In the genomic region with DNA sequence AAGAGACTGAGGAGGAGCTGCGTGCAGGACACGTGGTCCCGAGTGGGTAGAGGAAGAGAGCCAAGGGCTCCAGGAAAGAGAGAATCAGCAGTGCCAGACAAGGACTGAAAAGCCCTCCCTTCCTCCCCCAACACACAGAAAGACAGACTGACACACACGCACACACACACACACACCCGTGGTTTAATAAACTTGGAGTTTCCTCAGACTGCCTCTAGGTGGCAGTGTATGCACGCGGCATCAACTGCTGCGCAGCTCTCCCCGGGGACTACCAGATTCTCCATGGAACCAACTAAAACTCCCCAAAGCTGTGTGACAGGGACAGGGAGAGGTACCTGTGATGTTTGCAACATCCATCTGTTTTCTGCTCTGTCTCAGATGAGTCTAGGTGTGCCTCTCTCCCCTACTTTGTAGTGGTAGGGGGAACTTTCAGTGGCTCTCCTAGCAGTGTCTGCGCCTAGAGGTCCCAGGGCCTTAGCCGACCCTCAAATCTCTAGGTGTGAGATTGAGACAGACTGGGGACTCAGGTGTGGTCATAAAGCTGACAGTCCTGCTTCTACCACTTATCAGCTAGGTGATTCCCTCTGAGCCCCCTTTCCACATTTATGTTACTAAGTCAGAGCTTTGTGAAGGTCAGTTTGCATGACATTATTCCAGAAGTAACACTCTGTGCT, we compare ENCODE assay signal across 1 cellular context.
TF ChIP-seq lines count a peak whose summit lies in the region.

No MANE protein-coding gene starts in this region.

TF ChIP-seq in K562, 482 proteins besides CTCF, POLR2A, EP300 and RAD21 (continued from another document and continues in another):
- TF ChIP-seq ZHX1 (conservative IDR thresholded peaks at IDR 0.05; ENCODE audit: low read length) (no peak; the same call in 1 of the 2 replicates), HLTF (IDR thresholded peaks at IDR 0.05) (0 out of 2 replicates have a peak, but pooled peaks have one; percentile 49), NFYB (IDR thresholded peaks at IDR 0.05; ENCODE audit: extremely low read depth, insufficient read length) (no peak), ZBTB8A (IDR thresholded peaks at IDR 0.05; ENCODE audit: partially characterized antibody) (no peak), CBFA2T2 (conservative IDR thresholded peaks at IDR 0.05) (no peak; the same call in 1 of the 2 replicates), HNRNPUL1 (IDR thresholded peaks at IDR 0.05; ENCODE audit: low read length) (no peak), BCOR (IDR thresholded peaks at IDR 0.05) (peak; percentile 65; the same call in 1 of the 2 replicates), CHD1 (IDR thresholded peaks at IDR 0.05; ENCODE audit: low read length) (no peak), RB1 (IDR thresholded peaks at IDR 0.05; ENCODE audit: low read depth) (peak; percentile 85; the same call in 1 of the 2 replicates), DNMT1 (IDR thresholded peaks at IDR 0.05) (no peak), NFE2 (IDR thresholded peaks at IDR 0.05; ENCODE audit: low read depth) (no peak), BRD4 (IDR thresholded peaks at IDR 0.05) (no peak), ZNF263 (CRISPR knock-in tag; IDR thresholded peaks at IDR 0.05; ENCODE audit: borderline replicate concordance) (peak; percentile 56; the same call in 1 of the 2 replicates), ZNF79 (CRISPR knock-in tag; IDR thresholded peaks at IDR 0.05; ENCODE audit: low read depth) (no peak), KLF1 (tag; IDR thresholded peaks at IDR 0.05) (no peak), ZBTB33 (CRISPR knock-in tag; IDR thresholded peaks at IDR 0.05) (no peak), CEBPB (tag; IDR thresholded peaks at IDR 0.05) (no peak), VEZF1 (CRISPR knock-in tag; IDR thresholded peaks at IDR 0.05) (peak; percentile 88), CCAR2 (IDR thresholded peaks at IDR 0.05; ENCODE audit: low read depth, low read length) (no peak), KLF13 (tag; IDR thresholded peaks at IDR 0.05; ENCODE audit: borderline replicate concordance, low read depth) (peak; percentile 13; the same call in 1 of the 2 replicates), FOXM1 (IDR thresholded peaks at IDR 0.05; ENCODE audit: low read depth) (no peak), FOXM1 (CRISPR knock-in tag; IDR thresholded peaks at IDR 0.05; ENCODE audit: low read depth) (no peak), UBTF (IDR thresholded peaks at IDR 0.05; ENCODE audit: borderline replicate concordance in 1 of 2, low read depth in 2 of 2, low read length in 2 of 2) (no peak), ZNF699 (CRISPR knock-in tag; IDR thresholded peaks at IDR 0.05; ENCODE audit: insufficient replicate concordance) (no peak), RCOR1 (IDR thresholded peaks at IDR 0.05; ENCODE audit: borderline replicate concordance in 1 of 2, low read depth in 2 of 2, low read length in 2 of 2) (no peak), U2AF2 (optimal IDR thresholded peaks at IDR 0.05; ENCODE audit: low read depth, low read length) (no peak), SAFB2 (IDR thresholded peaks at IDR 0.05; ENCODE audit: borderline replicate concordance, low read depth, low read length, severe bottlenecking) (no peak), ZNF124 (CRISPR knock-in tag; IDR thresholded peaks at IDR 0.05) (no peak)
- TF ChIP-seq, protein P1, sequence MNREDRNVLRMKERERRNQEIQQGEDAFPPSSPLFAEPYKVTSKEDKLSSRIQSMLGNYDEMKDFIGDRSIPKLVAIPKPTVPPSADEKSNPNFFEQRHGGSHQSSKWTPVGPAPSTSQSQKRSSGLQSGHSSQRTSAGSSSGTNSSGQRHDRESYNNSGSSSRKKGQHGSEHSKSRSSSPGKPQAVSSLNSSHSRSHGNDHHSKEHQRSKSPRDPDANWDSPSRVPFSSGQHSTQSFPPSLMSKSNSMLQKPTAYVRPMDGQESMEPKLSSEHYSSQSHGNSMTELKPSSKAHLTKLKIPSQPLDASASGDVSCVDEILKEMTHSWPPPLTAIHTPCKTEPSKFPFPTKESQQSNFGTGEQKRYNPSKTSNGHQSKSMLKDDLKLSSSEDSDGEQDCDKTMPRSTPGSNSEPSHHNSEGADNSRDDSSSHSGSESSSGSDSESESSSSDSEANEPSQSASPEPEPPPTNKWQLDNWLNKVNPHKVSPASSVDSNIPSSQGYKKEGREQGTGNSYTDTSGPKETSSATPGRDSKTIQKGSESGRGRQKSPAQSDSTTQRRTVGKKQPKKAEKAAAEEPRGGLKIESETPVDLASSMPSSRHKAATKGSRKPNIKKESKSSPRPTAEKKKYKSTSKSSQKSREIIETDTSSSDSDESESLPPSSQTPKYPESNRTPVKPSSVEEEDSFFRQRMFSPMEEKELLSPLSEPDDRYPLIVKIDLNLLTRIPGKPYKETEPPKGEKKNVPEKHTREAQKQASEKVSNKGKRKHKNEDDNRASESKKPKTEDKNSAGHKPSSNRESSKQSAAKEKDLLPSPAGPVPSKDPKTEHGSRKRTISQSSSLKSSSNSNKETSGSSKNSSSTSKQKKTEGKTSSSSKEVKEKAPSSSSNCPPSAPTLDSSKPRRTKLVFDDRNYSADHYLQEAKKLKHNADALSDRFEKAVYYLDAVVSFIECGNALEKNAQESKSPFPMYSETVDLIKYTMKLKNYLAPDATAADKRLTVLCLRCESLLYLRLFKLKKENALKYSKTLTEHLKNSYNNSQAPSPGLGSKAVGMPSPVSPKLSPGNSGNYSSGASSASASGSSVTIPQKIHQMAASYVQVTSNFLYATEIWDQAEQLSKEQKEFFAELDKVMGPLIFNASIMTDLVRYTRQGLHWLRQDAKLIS (CRISPR knock-in tag; IDR thresholded peaks at IDR 0.05), result no peak
- TF ChIP-seq, protein P2, sequence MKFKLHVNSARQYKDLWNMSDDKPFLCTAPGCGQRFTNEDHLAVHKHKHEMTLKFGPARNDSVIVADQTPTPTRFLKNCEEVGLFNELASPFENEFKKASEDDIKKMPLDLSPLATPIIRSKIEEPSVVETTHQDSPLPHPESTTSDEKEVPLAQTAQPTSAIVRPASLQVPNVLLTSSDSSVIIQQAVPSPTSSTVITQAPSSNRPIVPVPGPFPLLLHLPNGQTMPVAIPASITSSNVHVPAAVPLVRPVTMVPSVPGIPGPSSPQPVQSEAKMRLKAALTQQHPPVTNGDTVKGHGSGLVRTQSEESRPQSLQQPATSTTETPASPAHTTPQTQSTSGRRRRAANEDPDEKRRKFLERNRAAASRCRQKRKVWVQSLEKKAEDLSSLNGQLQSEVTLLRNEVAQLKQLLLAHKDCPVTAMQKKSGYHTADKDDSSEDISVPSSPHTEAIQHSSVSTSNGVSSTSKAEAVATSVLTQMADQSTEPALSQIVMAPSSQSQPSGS (CRISPR knock-in tag; IDR thresholded peaks at IDR 0.05), result no peak
- TF ChIP-seq, protein P3, sequence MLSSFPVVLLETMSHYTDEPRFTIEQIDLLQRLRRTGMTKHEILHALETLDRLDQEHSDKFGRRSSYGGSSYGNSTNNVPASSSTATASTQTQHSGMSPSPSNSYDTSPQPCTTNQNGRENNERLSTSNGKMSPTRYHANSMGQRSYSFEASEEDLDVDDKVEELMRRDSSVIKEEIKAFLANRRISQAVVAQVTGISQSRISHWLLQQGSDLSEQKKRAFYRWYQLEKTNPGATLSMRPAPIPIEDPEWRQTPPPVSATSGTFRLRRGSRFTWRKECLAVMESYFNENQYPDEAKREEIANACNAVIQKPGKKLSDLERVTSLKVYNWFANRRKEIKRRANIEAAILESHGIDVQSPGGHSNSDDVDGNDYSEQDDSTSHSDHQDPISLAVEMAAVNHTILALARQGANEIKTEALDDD (IDR thresholded peaks at IDR 0.05), result no peak
- TF ChIP-seq, protein P4, sequence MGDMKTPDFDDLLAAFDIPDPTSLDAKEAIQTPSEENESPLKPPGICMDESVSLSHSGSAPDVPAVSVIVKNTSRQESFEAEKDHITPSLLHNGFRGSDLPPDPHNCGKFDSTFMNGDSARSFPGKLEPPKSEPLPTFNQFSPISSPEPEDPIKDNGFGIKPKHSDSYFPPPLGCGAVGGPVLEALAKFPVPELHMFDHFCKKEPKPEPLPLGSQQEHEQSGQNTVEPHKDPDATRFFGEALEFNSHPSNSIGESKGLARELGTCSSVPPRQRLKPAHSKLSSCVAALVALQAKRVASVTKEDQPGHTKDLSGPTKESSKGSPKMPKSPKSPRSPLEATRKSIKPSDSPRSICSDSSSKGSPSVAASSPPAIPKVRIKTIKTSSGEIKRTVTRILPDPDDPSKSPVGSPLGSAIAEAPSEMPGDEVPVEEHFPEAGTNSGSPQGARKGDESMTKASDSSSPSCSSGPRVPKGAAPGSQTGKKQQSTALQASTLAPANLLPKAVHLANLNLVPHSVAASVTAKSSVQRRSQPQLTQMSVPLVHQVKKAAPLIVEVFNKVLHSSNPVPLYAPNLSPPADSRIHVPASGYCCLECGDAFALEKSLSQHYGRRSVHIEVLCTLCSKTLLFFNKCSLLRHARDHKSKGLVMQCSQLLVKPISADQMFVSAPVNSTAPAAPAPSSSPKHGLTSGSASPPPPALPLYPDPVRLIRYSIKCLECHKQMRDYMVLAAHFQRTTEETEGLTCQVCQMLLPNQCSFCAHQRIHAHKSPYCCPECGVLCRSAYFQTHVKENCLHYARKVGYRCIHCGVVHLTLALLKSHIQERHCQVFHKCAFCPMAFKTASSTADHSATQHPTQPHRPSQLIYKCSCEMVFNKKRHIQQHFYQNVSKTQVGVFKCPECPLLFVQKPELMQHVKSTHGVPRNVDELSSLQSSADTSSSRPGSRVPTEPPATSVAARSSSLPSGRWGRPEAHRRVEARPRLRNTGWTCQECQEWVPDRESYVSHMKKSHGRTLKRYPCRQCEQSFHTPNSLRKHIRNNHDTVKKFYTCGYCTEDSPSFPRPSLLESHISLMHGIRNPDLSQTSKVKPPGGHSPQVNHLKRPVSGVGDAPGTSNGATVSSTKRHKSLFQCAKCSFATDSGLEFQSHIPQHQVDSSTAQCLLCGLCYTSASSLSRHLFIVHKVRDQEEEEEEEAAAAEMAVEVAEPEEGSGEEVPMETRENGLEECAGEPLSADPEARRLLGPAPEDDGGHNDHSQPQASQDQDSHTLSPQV (IDR thresholded peaks at IDR 0.05), result no peak
